ENCODE assay signal across 1 cellular context in genomic region chr5:178859625-178860521, GRCh38.
A peak's percentile ranks its signal among the peaks of the same experiment; 100 is the strongest.
TF ChIP-seq lines count a peak whose summit lies in the region.

ZNF354B (plus strand) TSS chr5:178859953; CDS start chr5:178861048, 1,095 bp downstream.

TF ChIP-seq in GM12878, 131 proteins besides CTCF, POLR2A, EP300 and RAD21 (continued from another document):
- no peak for TF ChIP-seq PBX3 (IDR thresholded peaks at IDR 0.05; ENCODE audit: insufficient replicate concordance, low read depth, low read length)
- TF ChIP-seq SRF (IDR thresholded peaks at IDR 0.05; ENCODE audit: low read depth in 2 of 2, low read length in 2 of 2) = no peak
- TF ChIP-seq SUZ12 (IDR thresholded peaks at IDR 0.05; ENCODE audit: unreplicated experiment) = no peak
- no peak for TF ChIP-seq ZZZ3 (IDR thresholded peaks at IDR 0.05; ENCODE audit: control insufficient read depth, insufficient read length, low read depth)
- TF ChIP-seq USF1 (IDR thresholded peaks at IDR 0.05; ENCODE audit: borderline replicate concordance, extremely low read length, insufficient read depth, low read depth, low read length) = peak; percentile 46
- TF ChIP-seq IKZF2 (IDR thresholded peaks at IDR 0.05) = peak; percentile 39 to 60; a peak in 2 of 4 replicates
- TF ChIP-seq TCF7 (IDR thresholded peaks at IDR 0.05; ENCODE audit: borderline replicate concordance) = no peak
